ENCODE assay signal across 19 cellular contexts in the genomic region with DNA sequence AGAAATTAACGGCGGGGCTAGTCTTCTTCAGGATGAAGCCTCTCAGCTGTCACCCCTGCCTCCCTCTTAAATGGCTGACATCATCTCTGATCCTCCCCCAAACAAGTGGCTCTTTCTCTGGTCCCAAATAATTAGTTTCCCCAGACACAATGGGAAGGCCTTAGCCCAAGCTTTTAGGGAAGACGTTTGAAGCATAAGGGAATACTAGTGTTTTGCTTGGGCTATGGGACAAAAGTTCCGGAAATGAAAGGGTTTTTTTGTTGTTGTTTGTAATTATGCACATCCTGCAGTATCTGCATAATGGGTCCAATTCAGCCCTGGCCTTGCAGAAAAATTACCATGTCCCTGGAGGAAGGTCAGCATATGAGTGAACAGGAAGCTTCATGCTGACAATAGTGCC. TPM values are rescaled to one million over a fixed set of nuclear protein-coding genes. Genes with fewer than 3 reads are reported as not detected.
"Had no signal": no experiment of that assay in that cellular context is flagged by ENCODE, and none has a peak within 500 bp of the region (broad histone marks: within the 10 kb centered on the region; RNA-seq: fewer than 3 reads in every experiment).

No MANE protein-coding gene starts in this region.

- H3K27me3 ChIP-seq: transverse colon, uterus had no signal

- H3K27ac ChIP-seq: coronary artery, left ventricle myocardium inferior, psoas muscle, transverse colon, uterus had no signal

- H3K9me3 ChIP-seq: psoas muscle, transverse colon, uterus had no signal

- DNase-seq: activated B cell treated with CpG ODN at 0.5 μM for 24 hours; activated CD4-positive, alpha-beta T cell treated with anti-CD3 and anti-CD28 coated beads for 4 hours; activated CD8-positive, alpha-beta T cell treated with anti-CD3 and anti-CD28 coated beads, Interleukin-2, amount 10 ng/mL, durations not matched to agents 7 days and 5 days; activated naive CD4-positive, alpha-beta T cell treated with anti-CD3 and anti-CD28 coated beads, Interleukin-2, amount 50 U/mL, for 16 hours; activated T-cell treated with anti-CD3 and anti-CD28 coated beads, Interleukin-2, amount 50 U/mL, for 4 hours; aorta; head of caudate nucleus; kidney glomerular epithelial cell; left ventricle myocardium inferior; mammary epithelial cell; psoas muscle; right cardiac atrium; stimulated activated CD4-positive, alpha-beta T cell treated with anti-CD3 and anti-CD28 coated beads, Interleukin-15, amount 100 ng/mL, for 24 hours; stimulated activated CD4-positive, alpha-beta T cell treated with anti-CD3 and anti-CD28 coated beads, Interleukin-2, amount 100 ng/mL, for 48 hours; transverse colon; uterus had no signal

- H3K4me1 ChIP-seq: left ventricle myocardium inferior, psoas muscle, transverse colon, uterus had no signal

- ATAC-seq: activated CD8-positive, alpha-beta T cell treated with anti-CD3 and anti-CD28 coated beads, Interleukin-2, amount 10 ng/mL, durations not matched to agents 7 days and 5 days; activated T-cell treated with anti-CD3 and anti-CD28 coated beads, Interleukin-2, amount 50 U/mL, for 4 hours; psoas muscle; right cardiac atrium had no signal

- H3K36me3 ChIP-seq: left ventricle myocardium inferior, transverse colon, uterus had no signal

- H3K4me3 ChIP-seq: coronary artery, left ventricle myocardium inferior, psoas muscle, transverse colon, uterus had no signal

- FAIRE-seq: frontal cortex had no signal

RNA-seq across cellular contexts. Expression of a gene that starts 13.7 kb away (rescaled TPM):
- total RNA-seq: activated B cell treated with CpG ODN at 0.5 μM for 24 hours, osteocyte had no signal
